9 cellular contexts compared by ENCODE assay signal in genomic region chr5:79560774-79561524, GRCh38. TPM values are rescaled to one million over a fixed set of nuclear protein-coding genes. Genes with fewer than 3 reads are reported as not detected.
A peak's percentile ranks its signal among the peaks of the same experiment; 100 is the strongest.
DNase-seq lines count a peak whose midpoint lies in the region; ATAC-seq and TF ChIP-seq lines count a peak whose summit lies in the region.
"Had no signal": no experiment of that assay in that cellular context is flagged by ENCODE, and none has a peak within 500 bp of the region (broad histone marks: within the 10 kb centered on the region; RNA-seq: fewer than 3 reads in every experiment).

No MANE protein-coding gene starts in this region.

- H2BK120ac ChIP-seq in H9 (ENCODE audit: low read depth, low read length, poor library complexity, severe bottlenecking) = no peak overlapping the region

- no peak overlapping the region for H3K4me3 Mint-ChIP-seq in H9

- H3K4me2 ChIP-seq in H9 (ENCODE audit: insufficient read depth, insufficient read length, low read length) = no peak overlapping the region

- no peaks in the 10 kb centered on the region for H3K9me3 Mint-ChIP-seq in H9

- no peak overlapping the region; a peak in 1 of 7 replicates for H3K27ac Mint-ChIP-seq in H9

- no peak overlapping the region for H3K14ac ChIP-seq in H9 (ENCODE audit: insufficient read depth, low read length)

- H3K56ac ChIP-seq in H9 (ENCODE audit: insufficient read length, low read depth, low read length) = no peak overlapping the region

- H4K91ac ChIP-seq in H9 (ENCODE audit: insufficient read length, low read depth, low read length) = no peak overlapping the region

- no peak overlapping the region for H2BK5ac ChIP-seq in H9 (ENCODE audit: insufficient read length, low read length)

- no peaks in the 10 kb centered on the region for H3K36me3 ChIP-seq in ACC112 (ENCODE audit: insufficient read depth, low read length)
- no peaks in the 10 kb centered on the region for H3K36me3 ChIP-seq in ovary

- no peaks in the 10 kb centered on the region for H3K36me3 Mint-ChIP-seq in H9 (ENCODE audit: insufficient read depth in 1 of 3, low read depth in 3 of 3)

- TF ChIP-seq CTCF in ovary (IDR thresholded peaks at IDR 0.05) = no peak
- no peak for TF ChIP-seq CTCF in H9 (conservative IDR thresholded peaks at IDR 0.05)

- H3K79me1 ChIP-seq in H9 (ENCODE audit: insufficient read depth, low read depth, low read length, poor library complexity, severe bottlenecking) = no peaks in the 10 kb centered on the region

- H2AK5ac ChIP-seq in H9 (ENCODE audit: insufficient read length, low read length) = no peak overlapping the region

- no peak overlapping the region for H3T11ph ChIP-seq in H9 (ENCODE audit: low read length)

- TF ChIP-seq EP300 in ovary (IDR thresholded peaks at IDR 0.05) = no peak

- no peak for TF ChIP-seq POLR2A in ovary (IDR thresholded peaks at IDR 0.05)

- H3K27me3 ChIP-seq in ACC112 (ENCODE audit: insufficient read depth, low read length) (no peaks in the 10 kb centered on the region), ovary (no peaks in the 10 kb centered on the region), H9 (ENCODE audit: insufficient read depth, low read length) (no peaks in the 10 kb centered on the region)

- peaks cover 30% of the 10 kb centered on the region for H3K4me1 ChIP-seq in ACC112 (ENCODE audit: control insufficient read depth, insufficient read depth, low read length, unreplicated experiment)
- no peaks in the 10 kb centered on the region for H3K4me1 ChIP-seq in ovary (ENCODE audit: insufficient read depth)
- no peaks in the 10 kb centered on the region for H3K4me1 ChIP-seq in H9 (ENCODE audit: insufficient read depth, low read length)
- H3K4me1 ChIP-seq: parathyroid adenoma had no signal

- ATAC-seq in GM19397 (IDR thresholded peaks at IDR 0.05; ENCODE audit: unreplicated experiment) = peak; percentile 58
- peak; percentile 57 for ATAC-seq in HG03565 (IDR thresholded peaks at IDR 0.05; ENCODE audit: unreplicated experiment)
- ATAC-seq in GM21526 (IDR thresholded peaks at IDR 0.05; ENCODE audit: low FRiP score, unreplicated experiment) = no peak

- H4K5ac ChIP-seq in H9 (ENCODE audit: insufficient read length, low read depth, low read length) = no peak overlapping the region

- H3K27me3 Mint-ChIP-seq in H9 (ENCODE audit: low read depth) = peaks cover 20% of the 10 kb centered on the region

- no peaks in the 10 kb centered on the region for H4K20me1 ChIP-seq in H9 (ENCODE audit: control insufficient read depth, insufficient read depth, insufficient read length)

- no peak overlapping the region for H2BK20ac ChIP-seq in H9 (ENCODE audit: low read depth, low read length, poor library complexity, severe bottlenecking)

- peaks cover 33 to 42% of the 10 kb centered on the region in 2 experiments for H3K4me1 Mint-ChIP-seq in H9

- DNase-seq in amniotic stem cell (lab: John Stamatoyannopoulos, UW) = peak; percentile 33
- no peak for DNase-seq in ovary
- no peak for DNase-seq in NCI-H2227 treated with DMSO at 0.1 percent for 48 hours (lab: John Stamatoyannopoulos, UW)
- no peak for DNase-seq in H9

- H2BK15ac ChIP-seq in H9 (ENCODE audit: low read depth, low read length) = no peak overlapping the region

- intact Hi-C loops in ovary (cut with DNase I) = loop anchor here in 2 of 4 donors (10.0 kb wide), 2 partner anchors 294 to 524 kb away; no protein-coding TSS in a partner anchor

- H3K79me2 ChIP-seq in ACC112 (ENCODE audit: control insufficient read depth, insufficient read depth, low read length, unreplicated experiment) (no peaks in the 10 kb centered on the region), H9 (ENCODE audit: insufficient read depth, low read length) (no peaks in the 10 kb centered on the region)
- H3K79me2 ChIP-seq: parathyroid adenoma had no signal

- no peak overlapping the region for H3K9ac ChIP-seq in H9 (ENCODE audit: extremely low read depth, insufficient read length, low read length)
- H3K9ac ChIP-seq: parathyroid adenoma had no signal

- no peak overlapping the region for H3K23ac ChIP-seq in H9 (ENCODE audit: insufficient read length, low read depth, low read length)

- H2AFZ ChIP-seq in ACC112 (ENCODE audit: low read length, unreplicated experiment) (peak overlapping the region; percentile 72), H9 (ENCODE audit: low read length) (no peak overlapping the region)
- H2AFZ ChIP-seq: parathyroid adenoma had no signal

- H3K23me2 ChIP-seq in H9 (ENCODE audit: insufficient read length, low read depth, low read length, poor library complexity, severe bottlenecking) = no peaks in the 10 kb centered on the region

- WGBS in ovary, 3 donors = 80 to 91% (median 87%) methylated on average over 4 of the region's 4 CpGs
- WGBS in H9 (ENCODE audit: extremely low coverage, insufficient read length, low lambda C conversion rate) = no CpG with 5 or more reads among the region's 4 CpGs

- no peak overlapping the region for H3K18ac ChIP-seq in H9 (ENCODE audit: insufficient read length, low read depth, low read length)

- no peak overlapping the region for H3K4ac ChIP-seq in H9 (ENCODE audit: low read depth, low read length)

- no peak overlapping the region for H2BK12ac ChIP-seq in H9 (ENCODE audit: insufficient read length, low read depth, low read length)

- no peak overlapping the region for H4K8ac ChIP-seq in H9 (replicated peaks; ENCODE audit: insufficient read length, low read depth, low read length)

- H3K27ac ChIP-seq in ACC112 (ENCODE audit: low read depth, low read length) (peak overlapping the region; percentile 78), ovary (no peak overlapping the region), H9 (ENCODE audit: insufficient read length, low read depth, low read length) (no peak overlapping the region)
- H3K27ac ChIP-seq: parathyroid adenoma had no signal

- no peaks in the 10 kb centered on the region for H3K9me3 ChIP-seq in ovary
- no peaks in the 10 kb centered on the region for H3K9me3 ChIP-seq in H9 (ENCODE audit: control insufficient read depth, low read depth, low read length)

- H3K4me3 ChIP-seq in ACC112 (ENCODE audit: low read depth, low read length) (peak overlapping the region; percentile 27; the same call in 1 of the 2 replicates), ovary (no peak overlapping the region)

RNA-seq across cellular contexts. Expression of gene HOMER1, which starts 47.0 kb away (rescaled TPM):
- total RNA-seq in ovary (10 to 100 TPM in 5 of 7 donors, 1 to 10 TPM in 2; 8.1 to 37.8 (median 11.8) TPM), H9 (2021) (36.0 and 39.5 TPM in 2 replicates)
- 1 to 10 TPM; 1.8 to 2.8 TPM for polyA plus RNA-seq in ovary

RNA-seq across cellular contexts. Expression of gene TENT2, which starts 51.3 kb away (rescaled TPM):
- 10 to 100 TPM; 65.5 to 98.1 (median 75.3) TPM for total RNA-seq in ovary
- polyA plus RNA-seq in ovary = 10 to 100 TPM; 24.0 to 37.0 TPM
- 38.9 and 42.8 TPM in 2 replicates for total RNA-seq in H9 (2021)
